In genomic region chr19:16541526-16542044, GRCh38 we compare ENCODE assay signal across 6 cellular contexts. TPM values are rescaled to one million over a fixed set of nuclear protein-coding genes. Genes with fewer than 3 reads are reported as not detected.
DNase-seq lines count a peak whose midpoint lies in the region; ATAC-seq and TF ChIP-seq lines count a peak whose summit lies in the region.

No MANE protein-coding gene starts in this region.

- H3K27me3 ChIP-seq in esophagus squamous epithelium (no peaks in the 10 kb centered on the region), stomach smooth muscle (ENCODE audit: control insufficient read depth in 1 of 2, insufficient read depth in 2 of 2, low read length in 2 of 2) (no peaks in the 10 kb centered on the region)

- no peak for TF ChIP-seq CTCF in esophagus squamous epithelium (IDR thresholded peaks at IDR 0.05)

- H3K9ac ChIP-seq in stomach smooth muscle (ENCODE audit: low read length in 2 of 2): peak overlapping the region; percentile 81 to 82

- H3K36me3 ChIP-seq in esophagus squamous epithelium (peaks cover 0 to 40% (median 0%) of the 10 kb centered on the region in 3 donors), stomach smooth muscle (ENCODE audit: control insufficient read depth in 2 of 2, insufficient read depth in 2 of 2, low read length in 2 of 2) (peaks cover 10% of the 10 kb centered on the region in 2 donors)

- WGBS in esophagus squamous epithelium, 2 donors: 0 to 1% methylated on average over 21 to 22 of the region's 29 CpGs

- peak; percentile 45 for DNase-seq in NCI-H69 (lab: John Stamatoyannopoulos, UW)
- no peak for DNase-seq in esophagus squamous epithelium (lab: John Stamatoyannopoulos, UW)
- no peak for DNase-seq in NCI-H1694 (lab: John Stamatoyannopoulos, UW)
- DNase-seq in OCI-M2 (lab: John Stamatoyannopoulos, UW; ENCODE audit: unreplicated experiment): no peak

- intact Hi-C loops in esophagus squamous epithelium (cut with DNase I): no loop called here

- ATAC-seq in GM18867 (IDR thresholded peaks at IDR 0.05; ENCODE audit: unreplicated experiment): peak; percentile 1

- H3K4me1 ChIP-seq in esophagus squamous epithelium (peaks cover 18 to 71% (median 36%) of the 10 kb centered on the region in 3 donors), stomach smooth muscle (ENCODE audit: control insufficient read depth, insufficient read depth, low read length) (peaks cover 24% of the 10 kb centered on the region)

- no peak for TF ChIP-seq POLR2A in esophagus squamous epithelium (IDR thresholded peaks at IDR 0.05)

- H3K4me3 ChIP-seq in esophagus squamous epithelium (peak overlapping the region; percentile 75 to 97 (median 86)), stomach smooth muscle (ENCODE audit: low read length in 2 of 2) (peak overlapping the region; percentile 91 to 93)

- H3K9me3 ChIP-seq in esophagus squamous epithelium (no peaks in the 10 kb centered on the region), stomach smooth muscle (ENCODE audit: control insufficient read depth in 2 of 2, low read length in 2 of 2) (no peaks in the 10 kb centered on the region)

- H3K27ac ChIP-seq in esophagus squamous epithelium (peak overlapping the region; percentile 88 to 93 (median 92)), stomach smooth muscle (ENCODE audit: low read length) (peak overlapping the region; percentile 64)

RNA-seq across cellular contexts. Expression of gene CHERP, which starts 0.7 kb away (rescaled TPM):
- total RNA-seq in esophagus squamous epithelium: 10 to 100 TPM in 1 of 4 donors, 1 to 10 TPM in 3; 5.5 to 11.8 (median 9.6) TPM

RNA-seq across cellular contexts. Expression of gene SLC35E1, which starts 30.6 kb away (rescaled TPM):
- total RNA-seq in esophagus squamous epithelium: 10 to 100 TPM; 22.6 to 29.4 (median 25.3) TPM

RNA-seq across cellular contexts. Expression of gene C19orf44, which starts 45.4 kb away (rescaled TPM):
- total RNA-seq in esophagus squamous epithelium: 1 to 10 TPM; 2.5 to 10.0 (median 4.2) TPM

RNA-seq across cellular contexts. Expression of gene CALR3, which starts 45.6 kb away (rescaled TPM):
- total RNA-seq in esophagus squamous epithelium: not detected
